In genomic region chr2:222594679-222595078, GRCh38 we compare ENCODE assay signal across 1 cellular context.
TF ChIP-seq lines count a peak whose summit lies in the region.

No MANE protein-coding gene starts in this region.

TF ChIP-seq in HepG2, 621 proteins besides CTCF, POLR2A, EP300 and RAD21 (continued from another document and continues in another):
- TF ChIP-seq ZHX2 (IDR thresholded peaks at IDR 0.05; ENCODE audit: low read depth): no peak
- TF ChIP-seq ZHX2 (CRISPR knock-in tag; IDR thresholded peaks at IDR 0.05; ENCODE audit: borderline replicate concordance): no peak
- TF ChIP-seq ZFP90 (CRISPR knock-in tag; IDR thresholded peaks at IDR 0.05; ENCODE audit: borderline replicate concordance): no peak
- no peak for TF ChIP-seq TP53 (CRISPR knock-in tag; conservative IDR thresholded peaks at IDR 0.05)
- no peak for TF ChIP-seq NR2F1 (CRISPR knock-in tag; IDR thresholded peaks at IDR 0.05)
- no peak for TF ChIP-seq PAWR (CRISPR knock-in tag; IDR thresholded peaks at IDR 0.05; ENCODE audit: borderline replicate concordance)
- TF ChIP-seq ZBTB14 (CRISPR knock-in tag; IDR thresholded peaks at IDR 0.05): no peak
- TF ChIP-seq HOMEZ (CRISPR knock-in tag; IDR thresholded peaks at IDR 0.05; ENCODE audit: low read depth): peak; percentile 92
- no peak for TF ChIP-seq LRRFIP1 (CRISPR knock-in tag; conservative IDR thresholded peaks at IDR 0.05)
- TF ChIP-seq ZFP62 (CRISPR knock-in tag; IDR thresholded peaks at IDR 0.05): no peak
- TF ChIP-seq STAT5B (CRISPR knock-in tag; IDR thresholded peaks at IDR 0.05): no peak
- peak; percentile 87 for TF ChIP-seq FOSL2 (CRISPR knock-in tag; IDR thresholded peaks at IDR 0.05)
- TF ChIP-seq USF2 (IDR thresholded peaks at IDR 0.05; ENCODE audit: low read depth, low read length): no peak
- TF ChIP-seq USF2 (CRISPR knock-in tag; IDR thresholded peaks at IDR 0.05; ENCODE audit: borderline replicate concordance): no peak
- no peak for TF ChIP-seq SCMH1 (CRISPR knock-in tag; IDR thresholded peaks at IDR 0.05; ENCODE audit: borderline replicate concordance)
- TF ChIP-seq ZNF646 (CRISPR knock-in tag; IDR thresholded peaks at IDR 0.05): no peak
- no peak for TF ChIP-seq ZNF747 (CRISPR knock-in tag; IDR thresholded peaks at IDR 0.05; ENCODE audit: borderline replicate concordance)
- no peak for TF ChIP-seq ZSCAN22 (CRISPR knock-in tag; IDR thresholded peaks at IDR 0.05)
- no peak for TF ChIP-seq ZFP1 (CRISPR knock-in tag; IDR thresholded peaks at IDR 0.05)
- no peak for TF ChIP-seq KLF12 (CRISPR knock-in tag; IDR thresholded peaks at IDR 0.05; ENCODE audit: borderline replicate concordance)
- no peak; the same call in 1 of the 2 replicates for TF ChIP-seq ZNF331 (CRISPR knock-in tag; IDR thresholded peaks at IDR 0.05)
- 0 out of 2 replicates have a peak, but pooled peaks have one; percentile 24 for TF ChIP-seq KDM3A (CRISPR knock-in tag; IDR thresholded peaks at IDR 0.05; ENCODE audit: low read depth)
- TF ChIP-seq ZBTB7B (CRISPR knock-in tag; IDR thresholded peaks at IDR 0.05): no peak
- no peak for TF ChIP-seq MATR3 (CRISPR knock-in tag; IDR thresholded peaks at IDR 0.05)
- 0 out of 2 replicates have a peak, but pooled peaks have one; percentile 10 for TF ChIP-seq PPARG (CRISPR knock-in tag; conservative IDR thresholded peaks at IDR 0.05)
- TF ChIP-seq MNT (IDR thresholded peaks at IDR 0.05): no peak
- TF ChIP-seq MTF2 (CRISPR knock-in tag; IDR thresholded peaks at IDR 0.05; ENCODE audit: borderline replicate concordance): no peak
- TF ChIP-seq AGO1 (IDR thresholded peaks at IDR 0.05; ENCODE audit: low read depth, low read length, poor library complexity, severe bottlenecking): no peak
- TF ChIP-seq ZNF615 (CRISPR knock-in tag; IDR thresholded peaks at IDR 0.05; ENCODE audit: borderline replicate concordance): no peak
- TF ChIP-seq STAT6 (CRISPR knock-in tag; IDR thresholded peaks at IDR 0.05; ENCODE audit: borderline replicate concordance): no peak
